ENCODE assay signal across 23 cellular contexts in genomic region chr16:66972983-66973382, GRCh38. TPM values are rescaled to one million over a fixed set of nuclear protein-coding genes. Genes with fewer than 3 reads are reported as not detected.
DNase-seq lines count a peak whose midpoint lies in the region; ATAC-seq and TF ChIP-seq lines count a peak whose summit lies in the region.
"Had no signal": no experiment of that assay in that cellular context is flagged by ENCODE, and none has a peak within 500 bp of the region (broad histone marks: within the 10 kb centered on the region; RNA-seq: fewer than 3 reads in every experiment).

No MANE protein-coding gene starts in this region.

- H3K27me3 Mint-ChIP-seq in activated naive CD8-positive, alpha-beta T cell treated with anti-CD3 and anti-CD28 coated beads, Interleukin-2, amount 10 ng/mL, durations not matched to agents 7 days and 5 days = no peaks in the 10 kb centered on the region
- H3K27me3 Mint-ChIP-seq in activated naive CD8-positive, alpha-beta T cell treated with anti-CD3 and anti-CD28 coated beads for 36 hours = peaks cover 10% of the 10 kb centered on the region
- H3K27me3 Mint-ChIP-seq in activated CD4-positive, alpha-beta memory T cell treated with anti-CD3 and anti-CD28 coated beads for 36 hours = no peaks in the 10 kb centered on the region

- peaks cover 16% of the 10 kb centered on the region for H3K4me1 ChIP-seq in RWPE2 (ENCODE audit: insufficient read depth, poor library complexity, severe bottlenecking)
- peaks cover 0 to 4% of the 10 kb centered on the region in 2 donors for H3K4me1 ChIP-seq in left lung
- peaks cover 3% of the 10 kb centered on the region for H3K4me1 ChIP-seq in upper lobe of right lung
- H3K4me1 ChIP-seq: Caco-2 had no signal

- no peak for DNase-seq in activated naive CD8-positive, alpha-beta T cell treated with anti-CD3 and anti-CD28 coated beads, Interleukin-2, amount 10 ng/mL, durations not matched to agents 7 days and 5 days
- DNase-seq in activated naive CD8-positive, alpha-beta T cell treated with anti-CD3 and anti-CD28 coated beads for 36 hours = no peak
- DNase-seq in RWPE2 (ENCODE audit: low spot score) (no peak), left lung (no peak), upper lobe of right lung (no peak)
- DNase-seq in activated CD4-positive, alpha-beta memory T cell treated with anti-CD3 and anti-CD28 coated beads for 36 hours = no peak
- DNase-seq: 8988T; BE2C; Caco-2; CD4-positive, alpha-beta T cell; GDM1; GOT3; NCI-H1417; NCI-H187; NCI-H226; NCI-H524; NCI-H82; PC-9 had no signal

- no peaks in the 10 kb centered on the region for H3K36me3 Mint-ChIP-seq in activated naive CD8-positive, alpha-beta T cell treated with anti-CD3 and anti-CD28 coated beads, Interleukin-2, amount 10 ng/mL, durations not matched to agents 7 days and 5 days
- H3K36me3 Mint-ChIP-seq in activated naive CD8-positive, alpha-beta T cell treated with anti-CD3 and anti-CD28 coated beads for 36 hours = no peaks in the 10 kb centered on the region
- no peaks in the 10 kb centered on the region for H3K36me3 Mint-ChIP-seq in activated CD4-positive, alpha-beta memory T cell treated with anti-CD3 and anti-CD28 coated beads for 36 hours

- H3K4me3 ChIP-seq in RWPE2 (ENCODE audit: severe bottlenecking) (no peak overlapping the region), left lung (no peak overlapping the region), upper lobe of right lung (no peak overlapping the region)
- H3K4me3 ChIP-seq: PC-9, SJCRH30 had no signal

- H3K27ac Mint-ChIP-seq in activated naive CD8-positive, alpha-beta T cell treated with anti-CD3 and anti-CD28 coated beads, Interleukin-2, amount 10 ng/mL, durations not matched to agents 7 days and 5 days = peak overlapping the region; percentile 7
- no peak overlapping the region for H3K27ac Mint-ChIP-seq in activated naive CD8-positive, alpha-beta T cell treated with anti-CD3 and anti-CD28 coated beads for 36 hours
- no peak overlapping the region for H3K27ac Mint-ChIP-seq in activated CD4-positive, alpha-beta memory T cell treated with anti-CD3 and anti-CD28 coated beads for 36 hours
- H3K27ac Mint-ChIP-seq: CD4-positive, alpha-beta T cell had no signal

- TF ChIP-seq CTCF in RWPE2 (IDR thresholded peaks at IDR 0.05; ENCODE audit: poor library complexity, severe bottlenecking) (no peak), left lung (IDR thresholded peaks at IDR 0.05) (no peak), upper lobe of right lung (IDR thresholded peaks at IDR 0.05) (no peak)

- POLR2A ChIA-PET in activated naive CD8-positive, alpha-beta T cell treated with anti-CD3 and anti-CD28 coated beads, Interleukin-2, amount 10 ng/mL, durations not matched to agents 7 days and 5 days (lab: Charles Lee) = interaction anchor here (2.9 kb wide), 1 partner anchor 8 kb away, joined by 6 read pairs; no protein-coding TSS in a partner anchor
- POLR2A ChIA-PET in activated CD4-positive, alpha-beta memory T cell treated with anti-CD3 and anti-CD28 coated beads for 36 hours (lab: Charles Lee) = interaction anchor here (1.1 kb wide), 1 partner anchor 41 kb away, joined by 3 read pairs; no protein-coding TSS in a partner anchor

- H3K36me3 ChIP-seq in RWPE2 (ENCODE audit: low read depth) = no peaks in the 10 kb centered on the region
- no peaks in the 10 kb centered on the region for H3K36me3 ChIP-seq in left lung
- H3K36me3 ChIP-seq in upper lobe of right lung = no peaks in the 10 kb centered on the region
- H3K36me3 ChIP-seq: BE2C, SJCRH30 had no signal

- ATAC-seq in activated naive CD8-positive, alpha-beta T cell treated with anti-CD3 and anti-CD28 coated beads, Interleukin-2, amount 10 ng/mL, durations not matched to agents 7 days and 5 days (ENCODE audit: low read depth) = no peak
- ATAC-seq in RWPE2 (ENCODE audit: low read depth) (no peak), left lung (peak; percentile 13), upper lobe of right lung (peak; percentile 26), GM21825 (IDR thresholded peaks at IDR 0.05; ENCODE audit: unreplicated experiment) (no peak), GM18861 (IDR thresholded peaks at IDR 0.05; ENCODE audit: unreplicated experiment) (no peak)

- no peak overlapping the region for H3K4me3 Mint-ChIP-seq in activated naive CD8-positive, alpha-beta T cell treated with anti-CD3 and anti-CD28 coated beads, Interleukin-2, amount 10 ng/mL, durations not matched to agents 7 days and 5 days
- no peak overlapping the region for H3K4me3 Mint-ChIP-seq in activated naive CD8-positive, alpha-beta T cell treated with anti-CD3 and anti-CD28 coated beads for 36 hours
- H3K4me3 Mint-ChIP-seq in activated CD4-positive, alpha-beta memory T cell treated with anti-CD3 and anti-CD28 coated beads for 36 hours = no peak overlapping the region
- H3K4me3 Mint-ChIP-seq: CD4-positive, alpha-beta T cell had no signal

- peaks cover 21% of the 10 kb centered on the region for H3K4me1 Mint-ChIP-seq in activated naive CD8-positive, alpha-beta T cell treated with anti-CD3 and anti-CD28 coated beads, Interleukin-2, amount 10 ng/mL, durations not matched to agents 7 days and 5 days
- H3K4me1 Mint-ChIP-seq in activated naive CD8-positive, alpha-beta T cell treated with anti-CD3 and anti-CD28 coated beads for 36 hours = peaks cover 14% of the 10 kb centered on the region
- peaks cover 23% of the 10 kb centered on the region for H3K4me1 Mint-ChIP-seq in activated CD4-positive, alpha-beta memory T cell treated with anti-CD3 and anti-CD28 coated beads for 36 hours (ENCODE audit: low read depth)

- H3K27ac ChIP-seq in RWPE2 (ENCODE audit: poor library complexity, severe bottlenecking) (peak overlapping the region; percentile 69), left lung (no peak overlapping the region), upper lobe of right lung (no peak overlapping the region)
- H3K27ac ChIP-seq: HL-60, PC-9, RWPE1, SJCRH30 had no signal

- H3K27me3 ChIP-seq in RWPE2 (ENCODE audit: insufficient read depth, poor library complexity, severe bottlenecking) (no peaks in the 10 kb centered on the region), left lung (peaks cover 0 to 8% of the 10 kb centered on the region in 2 donors), upper lobe of right lung (no peaks in the 10 kb centered on the region)
- H3K27me3 ChIP-seq: BE2C had no signal

- intact Hi-C loops in left lung (cut with DNase I) = loop anchor here in 1 of 2 donors (10.0 kb wide), 1 partner anchor 212 kb away; the partner anchor contains the start of gene MATCAP1
- intact Hi-C loops in upper lobe of right lung (cut with DNase I) = loop anchor here (10.0 kb wide), 1 partner anchor 182 kb away; the partner anchor contains the start of genes B3GNT9, FBXL8 and TRADD
- intact Hi-C loops in activated CD4-positive, alpha-beta memory T cell treated with anti-CD3 and anti-CD28 coated beads for 36 hours (cut with micrococcal nuclease) = no loop called here

- H3K9me3 ChIP-seq in RWPE2 (ENCODE audit: severe bottlenecking) = no peaks in the 10 kb centered on the region
- no peaks in the 10 kb centered on the region for H3K9me3 ChIP-seq in left lung
- H3K9me3 ChIP-seq in upper lobe of right lung = no peaks in the 10 kb centered on the region
- H3K9me3 ChIP-seq: BE2C, Caco-2, SJCRH30 had no signal

- CTCF ChIA-PET in activated CD4-positive, alpha-beta memory T cell treated with anti-CD3 and anti-CD28 coated beads for 36 hours (lab: Charles Lee) = interaction anchor here (0.8 to 2.6 kb wide), 4 partner anchors 12 to 212 kb away, joined by 4 to 16 read pairs (median 5); partner anchors contain the start of gene CES3

- H3K9me3 Mint-ChIP-seq in activated naive CD8-positive, alpha-beta T cell treated with anti-CD3 and anti-CD28 coated beads, Interleukin-2, amount 10 ng/mL, durations not matched to agents 7 days and 5 days = no peaks in the 10 kb centered on the region
- no peaks in the 10 kb centered on the region for H3K9me3 Mint-ChIP-seq in activated naive CD8-positive, alpha-beta T cell treated with anti-CD3 and anti-CD28 coated beads for 36 hours
- H3K9me3 Mint-ChIP-seq in activated CD4-positive, alpha-beta memory T cell treated with anti-CD3 and anti-CD28 coated beads for 36 hours = no peaks in the 10 kb centered on the region
- H3K9me3 Mint-ChIP-seq: CD4-positive, alpha-beta T cell had no signal

RNA-seq across cellular contexts. Expression of gene CES3, which starts 11.9 kb away (rescaled TPM):
- total RNA-seq in activated naive CD8-positive, alpha-beta T cell treated with anti-CD3 and anti-CD28 coated beads, Interleukin-2, amount 10 ng/mL, durations not matched to agents 7 days and 5 days = 1 to 10 TPM; 4.8 to 8.3 TPM
- under 1 TPM; 0.43 to 0.80 TPM for total RNA-seq in activated naive CD8-positive, alpha-beta T cell treated with anti-CD3 and anti-CD28 coated beads for 36 hours
- 1 to 10 TPM in 1 of 2 donors, under 1 TPM in 1; 0.79 to 1.6 TPM for total RNA-seq in left lung
- total RNA-seq in upper lobe of right lung = 3.4 TPM
- total RNA-seq in activated CD4-positive, alpha-beta memory T cell treated with anti-CD3 and anti-CD28 coated beads for 36 hours = 1 to 10 TPM; 1.6 to 3.0 TPM

RNA-seq across cellular contexts. Expression of gene CES4A, which starts 15.4 kb away (rescaled TPM):
- 10 to 100 TPM; 16.2 to 17.5 TPM for total RNA-seq in activated naive CD8-positive, alpha-beta T cell treated with anti-CD3 and anti-CD28 coated beads, Interleukin-2, amount 10 ng/mL, durations not matched to agents 7 days and 5 days
- 1 to 10 TPM; 3.5 to 4.6 TPM for total RNA-seq in activated naive CD8-positive, alpha-beta T cell treated with anti-CD3 and anti-CD28 coated beads for 36 hours
- total RNA-seq in left lung = 10 to 100 TPM in 1 of 2 donors, 1 to 10 TPM in 1; 9.3 to 14.3 TPM
- 13.3 TPM for total RNA-seq in upper lobe of right lung
- total RNA-seq in activated CD4-positive, alpha-beta memory T cell treated with anti-CD3 and anti-CD28 coated beads for 36 hours = 10 to 100 TPM; 25.0 to 25.9 TPM
- total RNA-seq: Caco-2, SJCRH30 had no signal

RNA-seq across cellular contexts. Expression of gene CES2, which starts 37.7 kb away (rescaled TPM):
- total RNA-seq in activated naive CD8-positive, alpha-beta T cell treated with anti-CD3 and anti-CD28 coated beads, Interleukin-2, amount 10 ng/mL, durations not matched to agents 7 days and 5 days = 10 to 100 TPM; 45.4 to 46.4 TPM
- total RNA-seq in activated naive CD8-positive, alpha-beta T cell treated with anti-CD3 and anti-CD28 coated beads for 36 hours = 10 to 100 TPM; 23.3 to 24.9 TPM
- 10 to 100 TPM; 31.7 to 38.4 TPM for total RNA-seq in left lung
- total RNA-seq in upper lobe of right lung = 35.8 TPM
- total RNA-seq in activated CD4-positive, alpha-beta memory T cell treated with anti-CD3 and anti-CD28 coated beads for 36 hours = 10 to 100 TPM; 32.5 to 32.7 TPM

RNA-seq across cellular contexts. Expression of gene CIAO2B, which starts 38.8 kb away (rescaled TPM):
- total RNA-seq in activated naive CD8-positive, alpha-beta T cell treated with anti-CD3 and anti-CD28 coated beads, Interleukin-2, amount 10 ng/mL, durations not matched to agents 7 days and 5 days = 100 to 1,000 TPM in 1 of 2 experiments, 10 to 100 TPM in 1; 98.0 to 106 TPM
- 100 to 1,000 TPM; 152 to 153 TPM for total RNA-seq in activated naive CD8-positive, alpha-beta T cell treated with anti-CD3 and anti-CD28 coated beads for 36 hours
- total RNA-seq in left lung = 10 to 100 TPM; 81.7 to 82.5 TPM
- 69.4 TPM for total RNA-seq in upper lobe of right lung
- total RNA-seq in activated CD4-positive, alpha-beta memory T cell treated with anti-CD3 and anti-CD28 coated beads for 36 hours = 100 to 1,000 TPM; 195 to 204 TPM

RNA-seq across cellular contexts. Expression of gene RRAD, which starts 47.6 kb away (rescaled TPM):
- total RNA-seq in activated naive CD8-positive, alpha-beta T cell treated with anti-CD3 and anti-CD28 coated beads, Interleukin-2, amount 10 ng/mL, durations not matched to agents 7 days and 5 days = under 1 TPM; 0.60 to 0.61 TPM
- under 1 TPM; 0.20 to 0.33 TPM for total RNA-seq in activated naive CD8-positive, alpha-beta T cell treated with anti-CD3 and anti-CD28 coated beads for 36 hours
- total RNA-seq in left lung (10 to 100 TPM in 1 of 2 donors, 1 to 10 TPM in 1; 8.2 to 31.8 TPM), upper lobe of right lung (11.1 TPM)
- under 1 TPM; 0.48 to 0.65 TPM for total RNA-seq in activated CD4-positive, alpha-beta memory T cell treated with anti-CD3 and anti-CD28 coated beads for 36 hours

Comparison
In these comparisons a context has a peak if more than half of its experiments do, and no peak if none do; other contexts are left out.
1. ATAC-seq: peak in left lung (single experiment) and upper lobe of right lung (single experiment); none in activated naive CD8-positive, alpha-beta T cell treated with anti-CD3 and anti-CD28 coated beads, Interleukin-2, amount 10 ng/mL, durations not matched to agents 7 days and 5 days (single experiment), RWPE2 (single experiment), GM21825 (single experiment) and GM18861 (single experiment).